In genomic region chr1:154955039-154955717, GRCh38 we compare ENCODE assay signal across 8 cellular contexts. TPM values are rescaled to one million over a fixed set of nuclear protein-coding genes. Genes with fewer than 3 reads are reported as not detected.
DNase-seq lines count a peak whose midpoint lies in the region; ATAC-seq and TF ChIP-seq lines count a peak whose summit lies in the region.

No MANE protein-coding gene starts in this region.

- DNase-seq in NCI-H526 (lab: John Stamatoyannopoulos, UW) (peak; percentile 58 to 73), NCI-H526 treated with DMSO at 0.1 percent for 48 hours (lab: John Stamatoyannopoulos, UW) (no peak), RPMI8226 (peak; percentile 94), glutamatergic neuron (peak; percentile 60), upper lobe of left lung (peak in 1 of 2 donors; percentile 71)
- peak; percentile 85 for DNase-seq in activated naive CD4-positive, alpha-beta T cell treated with Interleukin-2 at 50 U/mL for 16 hours

- no peak overlapping the region for H3K9ac ChIP-seq in parathyroid adenoma

- H3K4me3 ChIP-seq in parathyroid adenoma (ENCODE audit: low read depth, low read length) = peak overlapping the region; percentile 85
- peak overlapping the region; percentile 11 to 75 (median 56) for H3K4me3 ChIP-seq in upper lobe of left lung

- peak; percentile 49 for ATAC-seq in HG03460 (IDR thresholded peaks at IDR 0.05; ENCODE audit: unreplicated experiment)
- peak; percentile 47 to 66 for ATAC-seq in upper lobe of left lung (ENCODE audit: low FRiP score in 2 of 2)

- peak overlapping the region; percentile 85 for H3K4me2 ChIP-seq in parathyroid adenoma (ENCODE audit: low read length)

- H3K27me3 ChIP-seq in parathyroid adenoma (ENCODE audit: control insufficient read depth, insufficient read depth, low read length) (no peaks in the 10 kb centered on the region), upper lobe of left lung (no peaks in the 10 kb centered on the region)

- TF ChIP-seq CTCF in glutamatergic neuron (IDR thresholded peaks at IDR 0.05; ENCODE audit: partially characterized antibody, unreplicated experiment) (no peak), parathyroid adenoma (IDR thresholded peaks at IDR 0.05) (no peak), upper lobe of left lung (IDR thresholded peaks at IDR 0.05) (no peak)

- no peaks in the 10 kb centered on the region for H3K79me2 ChIP-seq in parathyroid adenoma

- peak overlapping the region; percentile 56 for H3K27ac ChIP-seq in parathyroid adenoma
- peak overlapping the region; percentile 73 to 85 (median 76) for H3K27ac ChIP-seq in upper lobe of left lung

- peak overlapping the region; percentile 97 for H3K27ac Mint-ChIP-seq in glutamatergic neuron (ENCODE audit: unreplicated experiment)

- H3K4me3 Mint-ChIP-seq in glutamatergic neuron (ENCODE audit: unreplicated experiment) = peak overlapping the region; percentile 99

- H3K9me3 ChIP-seq in parathyroid adenoma (ENCODE audit: control insufficient read depth, low read length) (no peaks in the 10 kb centered on the region), upper lobe of left lung (no peaks in the 10 kb centered on the region)

- H3K36me3 ChIP-seq in parathyroid adenoma (ENCODE audit: control insufficient read depth, insufficient read depth, low read length) = no peaks in the 10 kb centered on the region
- H3K36me3 ChIP-seq in upper lobe of left lung = peaks cover 6 to 28% (median 22%) of the 10 kb centered on the region in 4 donors

- 11 to 17% methylated on average over 4 of the region's 4 CpGs for WGBS in upper lobe of left lung, 2 donors

- H3K4me1 ChIP-seq in parathyroid adenoma = peaks cover 13% of the 10 kb centered on the region
- H3K4me1 ChIP-seq in upper lobe of left lung = peaks cover 33 to 66% (median 44%) of the 10 kb centered on the region in 4 donors

- H2AFZ ChIP-seq in parathyroid adenoma = peak overlapping the region; percentile 73

- peaks cover 10% of the 10 kb centered on the region for H3K9me3 Mint-ChIP-seq in glutamatergic neuron (ENCODE audit: unreplicated experiment)

- no peak for TF ChIP-seq EP300 in upper lobe of left lung (IDR thresholded peaks at IDR 0.05)

- H3K27me3 Mint-ChIP-seq in glutamatergic neuron (ENCODE audit: unreplicated experiment) = peaks cover 9% of the 10 kb centered on the region

- peaks cover 48% of the 10 kb centered on the region for H3K4me1 Mint-ChIP-seq in glutamatergic neuron (ENCODE audit: low read depth, unreplicated experiment)

- no peaks in the 10 kb centered on the region for H3K36me3 Mint-ChIP-seq in glutamatergic neuron (ENCODE audit: unreplicated experiment)

- no peak for TF ChIP-seq POLR2A in upper lobe of left lung (IDR thresholded peaks at IDR 0.05)

RNA-seq across cellular contexts. Expression of gene PBXIP1, which starts 0.7 kb away (rescaled TPM):
- total RNA-seq in glutamatergic neuron (ENCODE audit: unreplicated experiment) (29.9 TPM), upper lobe of left lung (100 to 1,000 TPM in 1 of 6 donors, 10 to 100 TPM in 5; 72.1 to 108 (median 83.7) TPM)

RNA-seq across cellular contexts. Expression of gene PYGO2, which starts 6.4 kb away (rescaled TPM):
- 32.7 TPM for total RNA-seq in glutamatergic neuron (ENCODE audit: unreplicated experiment)
- 10 to 100 TPM; 20.1 to 41.9 (median 27.5) TPM for total RNA-seq in upper lobe of left lung

RNA-seq across cellular contexts. Expression of gene SHC1, which starts 15.4 kb away (rescaled TPM):
- total RNA-seq in glutamatergic neuron (ENCODE audit: unreplicated experiment) (155 TPM), upper lobe of left lung (100 to 1,000 TPM in 1 of 6 donors, 10 to 100 TPM in 5; 55.5 to 130 (median 69.1) TPM)

RNA-seq across cellular contexts. Expression of gene PMVK, which starts 18.7 kb away (rescaled TPM):
- total RNA-seq in glutamatergic neuron (ENCODE audit: unreplicated experiment) (30.7 TPM), upper lobe of left lung (10 to 100 TPM in 5 of 6 donors, 1 to 10 TPM in 1; 9.4 to 51.6 (median 29.8) TPM)

RNA-seq across cellular contexts. Expression of gene CKS1B, which starts 19.3 kb away (rescaled TPM):
- total RNA-seq in glutamatergic neuron (ENCODE audit: unreplicated experiment) (22.8 TPM), upper lobe of left lung (10 to 100 TPM in 5 of 6 donors, 1 to 10 TPM in 1; 9.9 to 31.1 (median 22.5) TPM)
